Comparison of ENCODE assay signal across 18 cellular contexts in genomic region chr1:27517305-27517704, GRCh38. TPM values are rescaled to one million over a fixed set of nuclear protein-coding genes. Genes with fewer than 3 reads are reported as not detected.
DNase-seq lines count a peak whose midpoint lies in the region; ATAC-seq and TF ChIP-seq lines count a peak whose summit lies in the region.
"Had no signal": no experiment of that assay in that cellular context is flagged by ENCODE, and none has a peak within 500 bp of the region (broad histone marks: within the 10 kb centered on the region; RNA-seq: fewer than 3 reads in every experiment).

No MANE protein-coding gene starts in this region.

- H3K4me3 ChIP-seq in mucosa of descending colon: no peak overlapping the region
- no peak overlapping the region for H3K4me3 ChIP-seq in suprapubic skin
- no peak overlapping the region for H3K4me3 ChIP-seq in coronary artery
- H3K4me3 ChIP-seq: BLaER1, GM23248 had no signal

- no peaks in the 10 kb centered on the region for H3K36me3 Mint-ChIP-seq in activated naive CD8-positive, alpha-beta T cell
- no peaks in the 10 kb centered on the region for H3K36me3 Mint-ChIP-seq in activated naive CD8-positive, alpha-beta T cell treated with anti-CD3 and anti-CD28 coated beads, Interleukin-2, amount 50 U/mL, for 24 hours (ENCODE audit: low read depth)
- H3K36me3 Mint-ChIP-seq in central memory CD8-positive, alpha-beta T cell (ENCODE audit: insufficient read depth): peaks cover 3% of the 10 kb centered on the region
- H3K36me3 Mint-ChIP-seq: mesothelial cell of epicardium had no signal

- no peak for ATAC-seq in activated naive CD8-positive, alpha-beta T cell treated with anti-CD3 and anti-CD28 coated beads, Interleukin-2, amount 50 U/mL, for 24 hours
- no peak for ATAC-seq in central memory CD8-positive, alpha-beta T cell (replicated peaks; ENCODE audit: extremely low read depth, poor library complexity, severe bottlenecking)
- peak; percentile 65 for ATAC-seq in mucosa of descending colon
- no peak for ATAC-seq in GM21423 (IDR thresholded peaks at IDR 0.05; ENCODE audit: unreplicated experiment)
- ATAC-seq: activated CD4-positive, CD25-positive, alpha-beta regulatory T cell treated with anti-CD3 and anti-CD28 coated beads, Interleukin-2, amount 50 U/mL, for 24 hours had no signal

- H3K27ac Mint-ChIP-seq in activated naive CD8-positive, alpha-beta T cell: peak overlapping the region; percentile 46
- no peak overlapping the region for H3K27ac Mint-ChIP-seq in activated naive CD8-positive, alpha-beta T cell treated with anti-CD3 and anti-CD28 coated beads, Interleukin-2, amount 50 U/mL, for 24 hours
- peak overlapping the region; percentile 42 for H3K27ac Mint-ChIP-seq in central memory CD8-positive, alpha-beta T cell (ENCODE audit: low read depth)
- H3K27ac Mint-ChIP-seq: IgD-negative memory B cell had no signal

- intact Hi-C loops in mucosa of descending colon (cut with DNase I, micrococcal nuclease): no loop called here

- H3K9me3 ChIP-seq in mucosa of descending colon (no peaks in the 10 kb centered on the region), suprapubic skin (no peaks in the 10 kb centered on the region)
- H3K9me3 ChIP-seq: BLaER1 had no signal

- no peak for TF ChIP-seq EP300 in suprapubic skin (IDR thresholded peaks at IDR 0.05)

- WGBS in suprapubic skin: 37% methylated on average over 2 of the region's 2 CpGs

- no peak overlapping the region for H3K4me3 Mint-ChIP-seq in activated naive CD8-positive, alpha-beta T cell
- H3K4me3 Mint-ChIP-seq in activated naive CD8-positive, alpha-beta T cell treated with anti-CD3 and anti-CD28 coated beads, Interleukin-2, amount 50 U/mL, for 24 hours: no peak overlapping the region
- H3K4me3 Mint-ChIP-seq in central memory CD8-positive, alpha-beta T cell: no peak overlapping the region
- H3K4me3 Mint-ChIP-seq: mesothelial cell of epicardium had no signal

- H3K36me3 ChIP-seq in mucosa of descending colon (ENCODE audit: low read depth) (no peaks in the 10 kb centered on the region), suprapubic skin (no peaks in the 10 kb centered on the region)
- H3K36me3 ChIP-seq: BLaER1 had no signal

- H3K27me3 ChIP-seq in suprapubic skin: no peaks in the 10 kb centered on the region
- H3K27me3 ChIP-seq: BLaER1 had no signal

- no peaks in the 10 kb centered on the region for H3K27me3 Mint-ChIP-seq in activated naive CD8-positive, alpha-beta T cell
- no peaks in the 10 kb centered on the region for H3K27me3 Mint-ChIP-seq in activated naive CD8-positive, alpha-beta T cell treated with anti-CD3 and anti-CD28 coated beads, Interleukin-2, amount 50 U/mL, for 24 hours
- H3K27me3 Mint-ChIP-seq in central memory CD8-positive, alpha-beta T cell: no peaks in the 10 kb centered on the region
- H3K27me3 Mint-ChIP-seq: IgD-negative memory B cell had no signal

- TF ChIP-seq CTCF in mucosa of descending colon (IDR thresholded peaks at IDR 0.05) (no peak), suprapubic skin (IDR thresholded peaks at IDR 0.05) (no peak), coronary artery (IDR thresholded peaks at IDR 0.05) (no peak)

- DNase-seq in activated naive CD8-positive, alpha-beta T cell treated with anti-CD3 and anti-CD28 coated beads, Interleukin-2, amount 50 U/mL, for 24 hours: no peak
- DNase-seq in central memory CD8-positive, alpha-beta T cell (ENCODE audit: low spot score in 2 of 2): no peak
- DNase-seq in mucosa of descending colon (peak in 1 of 3 donors; percentile 61), suprapubic skin (ENCODE audit: low spot score in 2 of 2) (no peak), coronary artery (ENCODE audit: low spot score) (no peak), GDM1 (lab: John Stamatoyannopoulos, UW) (no peak)
- DNase-seq: amniotic stem cell; GM23248; head of caudate nucleus; occipital lobe; OCI-M1; stimulated activated CD4-positive, alpha-beta T cell treated with anti-CD3 and anti-CD28 coated beads, Interleukin-4, amount 100 ng/mL, for 24 hours had no signal

- TF ChIP-seq POLR2A in suprapubic skin (IDR thresholded peaks at IDR 0.05): no peak

- H3K4me1 Mint-ChIP-seq in activated naive CD8-positive, alpha-beta T cell (ENCODE audit: low read depth): peaks cover 38% of the 10 kb centered on the region
- H3K4me1 Mint-ChIP-seq in activated naive CD8-positive, alpha-beta T cell treated with anti-CD3 and anti-CD28 coated beads, Interleukin-2, amount 50 U/mL, for 24 hours: peaks cover 46% of the 10 kb centered on the region
- peaks cover 27% of the 10 kb centered on the region for H3K4me1 Mint-ChIP-seq in central memory CD8-positive, alpha-beta T cell

- peaks cover 34% of the 10 kb centered on the region for H3K4me1 ChIP-seq in mucosa of descending colon (ENCODE audit: low read depth)
- peaks cover 69% of the 10 kb centered on the region for H3K4me1 ChIP-seq in suprapubic skin

- H3K27ac ChIP-seq in suprapubic skin (peak overlapping the region; percentile 87), coronary artery (peak overlapping the region in 1 of 2 donors; percentile 61)
- H3K27ac ChIP-seq: GM23248 had no signal

- H3K9me3 Mint-ChIP-seq in activated naive CD8-positive, alpha-beta T cell (ENCODE audit: low read depth): no peaks in the 10 kb centered on the region
- no peaks in the 10 kb centered on the region for H3K9me3 Mint-ChIP-seq in activated naive CD8-positive, alpha-beta T cell treated with anti-CD3 and anti-CD28 coated beads, Interleukin-2, amount 50 U/mL, for 24 hours
- H3K9me3 Mint-ChIP-seq in central memory CD8-positive, alpha-beta T cell: no peaks in the 10 kb centered on the region
- H3K9me3 Mint-ChIP-seq: IgD-negative memory B cell, mesothelial cell of epicardium had no signal

RNA-seq across cellular contexts. Expression of gene WASF2, which starts 27.3 kb away (rescaled TPM):
- total RNA-seq in mucosa of descending colon (100 to 1,000 TPM; 131 to 159 (median 134) TPM), suprapubic skin (10 to 100 TPM; 69.0 to 96.0 (median 90.4) TPM)
